ENCODE assay signal across 1 cellular context in the genomic region with DNA sequence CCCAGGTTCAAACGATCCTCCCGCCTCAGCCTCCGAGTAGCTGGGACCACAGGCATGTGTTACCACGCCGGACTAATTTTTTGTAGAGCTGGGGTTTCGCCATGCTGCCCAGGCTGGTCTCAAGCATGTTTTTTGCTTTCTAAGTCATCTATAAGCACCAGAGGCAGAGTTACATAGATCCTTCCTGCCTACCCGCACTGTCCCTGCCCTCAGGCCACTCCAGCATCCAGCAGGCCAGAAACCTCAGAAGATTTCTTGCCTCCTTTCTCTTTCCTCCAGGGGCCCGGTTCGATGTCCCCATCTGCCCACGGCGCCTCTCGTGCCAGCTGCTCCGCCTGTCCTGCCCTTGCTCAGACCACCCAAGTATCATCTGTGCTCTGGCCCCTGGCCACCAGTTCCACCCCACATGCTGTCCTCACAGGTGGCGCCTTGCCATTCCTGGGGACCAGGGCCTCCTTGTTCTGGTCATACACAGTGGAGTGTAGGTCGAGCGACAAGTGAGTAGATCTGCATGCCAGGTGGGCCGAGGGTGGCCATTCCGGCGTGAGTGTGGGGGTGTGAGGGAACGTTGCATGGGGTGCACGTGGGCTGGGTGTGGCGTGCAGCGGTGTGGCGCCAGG.
TF ChIP-seq lines count a peak whose summit lies in the region.

No MANE protein-coding gene starts in this region.

TF ChIP-seq in WTC11, 78 proteins besides CTCF, POLR2A, EP300 and RAD21:
- no peak for TF ChIP-seq MYBL2 (CRISPR knock-in tag; IDR thresholded peaks at IDR 0.05)
- TF ChIP-seq STAT6 (CRISPR knock-in tag; conservative IDR thresholded peaks at IDR 0.05; ENCODE audit: low read depth): no peak
- TF ChIP-seq ELF4 (CRISPR knock-in tag; IDR thresholded peaks at IDR 0.05; ENCODE audit: low read depth): no peak
- no peak for TF ChIP-seq JAZF1 (CRISPR knock-in tag; IDR thresholded peaks at IDR 0.05)
- no peak for TF ChIP-seq JUN (CRISPR knock-in tag; IDR thresholded peaks at IDR 0.05)
- TF ChIP-seq GABPB1 (CRISPR knock-in tag; IDR thresholded peaks at IDR 0.05): no peak
- TF ChIP-seq EMX1 (CRISPR knock-in tag; IDR thresholded peaks at IDR 0.05): no peak
